ENCODE assay signal across 8 cellular contexts in genomic region chr14:43795600-43796228, GRCh38.
DNase-seq lines count a peak whose midpoint lies in the region; ATAC-seq, FAIRE-seq and TF ChIP-seq lines count a peak whose summit lies in the region.
"Had no signal": no experiment of that assay in that cellular context is flagged by ENCODE, and none has a peak within 500 bp of the region (broad histone marks: within the 10 kb centered on the region; RNA-seq: fewer than 3 reads in every experiment).

No MANE protein-coding gene starts in this region.

- no peak overlapping the region for H2BK120ac ChIP-seq in IMR-90 (ENCODE audit: low read depth, low read length)

- no TSS peak for BruUV-seq in IMR-90 (replicated peaks; lab: Mats Ljungman, UMichigan)

- H3K9me3 Mint-ChIP-seq in activated CD8-positive, alpha-beta T cell treated with anti-CD3 and anti-CD28 coated beads for 36 hours: peaks cover 4% of the 10 kb centered on the region

- no peak overlapping the region for H3K23ac ChIP-seq in IMR-90 (ENCODE audit: low read depth, low read length)

- no peaks in the 10 kb centered on the region for H3K9me1 ChIP-seq in IMR-90 (ENCODE audit: insufficient read depth, low read length)

- no peak overlapping the region for H2AFZ ChIP-seq in IMR-90 (replicated peaks; ENCODE audit: low read length, poor library complexity)

- H3K27me3 ChIP-seq in IMR-90 (ENCODE audit: control insufficient read depth, insufficient read depth, low read length) (no peaks in the 10 kb centered on the region), esophagus muscularis mucosa (no peaks in the 10 kb centered on the region), pancreas (no peaks in the 10 kb centered on the region)

- no peak overlapping the region for H3K4me2 ChIP-seq in IMR-90 (ENCODE audit: low read depth, low read length)

- no peak overlapping the region for H3K14ac ChIP-seq in IMR-90 (replicated peaks; ENCODE audit: low read depth, low read length)

- intact Hi-C loops in IMR-90 (cut with micrococcal nuclease): no loop called here
- intact Hi-C loops in esophagus muscularis mucosa (cut with DNase I): no loop called here
- intact Hi-C loops in pancreas (cut with DNase I): no loop called here
- intact Hi-C loops in activated CD8-positive, alpha-beta T cell treated with anti-CD3 and anti-CD28 coated beads for 36 hours (cut with micrococcal nuclease): no loop called here

- TF ChIP-seq RAD21 in IMR-90 (IDR thresholded peaks at IDR 0.05; ENCODE audit: low read length): no peak; the same call in 1 of the 2 replicates

- no peak overlapping the region for H3K4me3 Mint-ChIP-seq in activated CD8-positive, alpha-beta T cell treated with anti-CD3 and anti-CD28 coated beads for 36 hours

- FAIRE-seq in pancreas (lab: Jason Lieb, UNC): peak; percentile 49

- H3K36me3 ChIP-seq in IMR-90 (ENCODE audit: control insufficient read depth, insufficient read depth, low read length): no peaks in the 10 kb centered on the region
- no peaks in the 10 kb centered on the region for H3K36me3 ChIP-seq in esophagus muscularis mucosa
- H3K36me3 ChIP-seq in pancreas: no peaks in the 10 kb centered on the region

- H2BK15ac ChIP-seq in IMR-90 (ENCODE audit: low read depth, low read length): no peak overlapping the region

- TF ChIP-seq POLR2A in IMR-90 (IDR thresholded peaks at IDR 0.05; ENCODE audit: low read depth, low read length): no peak
- TF ChIP-seq POLR2A in esophagus muscularis mucosa (IDR thresholded peaks at IDR 0.05; ENCODE audit: low read depth): no peak

- no peak overlapping the region for H3K27ac Mint-ChIP-seq in activated CD8-positive, alpha-beta T cell treated with anti-CD3 and anti-CD28 coated beads for 36 hours

- H3K27me3 Mint-ChIP-seq in activated CD8-positive, alpha-beta T cell treated with anti-CD3 and anti-CD28 coated beads for 36 hours: no peaks in the 10 kb centered on the region

- H3K9ac ChIP-seq in IMR-90 (ENCODE audit: low read depth, low read length): no peak overlapping the region

- H3K79me1 ChIP-seq in IMR-90 (ENCODE audit: low read depth in 1 of 2, low read length in 2 of 2): no peaks in the 10 kb centered on the region

- H3K27ac ChIP-seq in IMR-90 (ENCODE audit: insufficient read depth, low read length) (no peak overlapping the region), esophagus muscularis mucosa (replicated peaks in 1 of 4) (no peak overlapping the region), pancreas (no peak overlapping the region)

- H3K4ac ChIP-seq in IMR-90 (ENCODE audit: low read depth, low read length): no peak overlapping the region

- no peak overlapping the region for H3K18ac ChIP-seq in IMR-90 (ENCODE audit: low read depth, low read length)

- no peaks in the 10 kb centered on the region for H3K9me3 ChIP-seq in IMR-90 (ENCODE audit: control insufficient read depth, insufficient read depth, low read length)
- no peaks in the 10 kb centered on the region for H3K9me3 ChIP-seq in esophagus muscularis mucosa
- H3K9me3 ChIP-seq in pancreas: no peaks in the 10 kb centered on the region

- H3K4me3 ChIP-seq in IMR-90 (ENCODE audit: insufficient read depth, low read depth, low read length): no peak overlapping the region
- H3K4me3 ChIP-seq in esophagus muscularis mucosa: no peak overlapping the region
- no peak overlapping the region for H3K4me3 ChIP-seq in pancreas

- in situ Hi-C loops in IMR-90 (cut with MboI; ENCODE audit: low sequenced_read_pairs): no loop called here

- dilution Hi-C loops in IMR-90 (cut with HindIII; ENCODE audit: low sequenced_read_pairs, unreplicated experiment): no loop called here

- H3K4me1 Mint-ChIP-seq in activated CD8-positive, alpha-beta T cell treated with anti-CD3 and anti-CD28 coated beads for 36 hours (ENCODE audit: low read depth): no peaks in the 10 kb centered on the region

- H3K56ac ChIP-seq in IMR-90 (ENCODE audit: extremely low read depth, insufficient read depth, low read length): no peak overlapping the region

- H2AK9ac ChIP-seq in IMR-90 (replicated peaks; ENCODE audit: low read depth, low read length, poor library complexity): no peak overlapping the region

- peak; percentile 15; the same call in 1 of the 2 replicates for TF ChIP-seq CTCF in IMR-90 (conservative IDR thresholded peaks at IDR 0.05; ENCODE audit: low read depth, low read length)
- TF ChIP-seq CTCF in esophagus muscularis mucosa (IDR thresholded peaks at IDR 0.05): peak; percentile 31 to 68 (median 34)
- peak in 3 of 4 donors; percentile 17 to 38 (median 33) for TF ChIP-seq CTCF in pancreas (IDR thresholded peaks at IDR 0.05)
- TF ChIP-seq CTCF in activated CD8-positive, alpha-beta T cell treated with anti-CD3 and anti-CD28 coated beads for 36 hours (IDR thresholded peaks at IDR 0.05): no peak

- H3K4me1 ChIP-seq in IMR-90 (ENCODE audit: control insufficient read depth, insufficient read depth, low read length) (no peaks in the 10 kb centered on the region), esophagus muscularis mucosa (peaks cover 0 to 17% (median 2%) of the 10 kb centered on the region in 4 donors), pancreas (no peaks in the 10 kb centered on the region)

- no peak overlapping the region for H2BK5ac ChIP-seq in IMR-90 (ENCODE audit: low read depth, low read length, poor library complexity, severe bottlenecking)

- H4K91ac ChIP-seq in IMR-90 (ENCODE audit: insufficient read depth, low read depth, low read length): no peak overlapping the region

- H2BK20ac ChIP-seq in IMR-90 (ENCODE audit: low read depth, low read length): no peak overlapping the region

- no peaks in the 10 kb centered on the region for H3K36me3 Mint-ChIP-seq in activated CD8-positive, alpha-beta T cell treated with anti-CD3 and anti-CD28 coated beads for 36 hours (ENCODE audit: low read depth)

- ATAC-seq in IMR-90 (ENCODE audit: low read depth): no peak
- peak in 2 of 4 donors; percentile 38 to 60 for ATAC-seq in pancreas
- ATAC-seq in activated CD8-positive, alpha-beta T cell treated with anti-CD3 and anti-CD28 coated beads for 36 hours: no peak

- H4K8ac ChIP-seq in IMR-90 (ENCODE audit: low read depth in 2 of 2, low read length in 2 of 2): no peak overlapping the region

- CTCF ChIA-PET in IMR-90 (lab: Yijun Ruan, JAX): no interaction called here
- CTCF ChIA-PET in activated CD8-positive, alpha-beta T cell treated with anti-CD3 and anti-CD28 coated beads for 36 hours (lab: Charles Lee): no interaction called here

- POLR2A ChIA-PET in IMR-90 (lab: Charles Lee; ENCODE audit: unreplicated experiment): no interaction called here
- POLR2A ChIA-PET in activated CD8-positive, alpha-beta T cell treated with anti-CD3 and anti-CD28 coated beads for 36 hours (lab: Charles Lee): no interaction called here

- DNase-seq in IMR-90: peak; percentile 0
- DNase-seq in NCI-H748 (lab: John Stamatoyannopoulos, UW; ENCODE audit: unreplicated experiment): peak; percentile 62
- DNase-seq in esophagus muscularis mucosa (ENCODE audit: extremely low spot score): no peak
- DNase-seq in pancreas: no peak
- no peak for DNase-seq in activated CD8-positive, alpha-beta T cell treated with anti-CD3 and anti-CD28 coated beads for 36 hours
- DNase-seq in NOMO-1 treated with dmso at 0.1 percent for 144 hours (lab: John Stamatoyannopoulos, UW; ENCODE audit: unreplicated experiment): no peak
- DNase-seq in SKM-1 (lab: John Stamatoyannopoulos, UW; ENCODE audit: unreplicated experiment): no peak
- DNase-seq: amniotic stem cell had no signal

- no peak for TF ChIP-seq EP300 in esophagus muscularis mucosa (IDR thresholded peaks at IDR 0.05)

- H4K5ac ChIP-seq in IMR-90 (ENCODE audit: low read depth, low read length): no peak overlapping the region

- H4K20me1 ChIP-seq in IMR-90 (ENCODE audit: insufficient read depth, low read length): no peaks in the 10 kb centered on the region

- H2AK5ac ChIP-seq in IMR-90 (ENCODE audit: low read depth, low read length): no peak overlapping the region

TF ChIP-seq in IMR-90, 13 proteins besides CTCF, POLR2A, EP300 and RAD21:
- TF ChIP-seq SMC3 (IDR thresholded peaks at IDR 0.05; ENCODE audit: low read depth, low read length) (no peak), ELK1 (IDR thresholded peaks at IDR 0.05; ENCODE audit: borderline replicate concordance, low read depth, low read length) (no peak), CEBPB (IDR thresholded peaks at IDR 0.05; ENCODE audit: low read depth, low read length) (no peak), MAFK (IDR thresholded peaks at IDR 0.05; ENCODE audit: low read depth, low read length) (no peak), CHD1 (IDR thresholded peaks at IDR 0.05; ENCODE audit: low read depth, low read length) (no peak), RCOR1 (IDR thresholded peaks at IDR 0.05; ENCODE audit: insufficient replicate concordance, low read length) (no peak), MXI1 (IDR thresholded peaks at IDR 0.05; ENCODE audit: borderline replicate concordance, low read depth, low read length) (no peak), FOS (IDR thresholded peaks at IDR 0.05; ENCODE audit: low read depth, low read length) (no peak), BHLHE40 (IDR thresholded peaks at IDR 0.05; ENCODE audit: low read depth, low read length) (no peak), MAZ (IDR thresholded peaks at IDR 0.05; ENCODE audit: borderline replicate concordance, low read depth, low read length) (no peak), USF2 (IDR thresholded peaks at IDR 0.05; ENCODE audit: low read depth, low read length) (no peak), RFX5 (IDR thresholded peaks at IDR 0.05; ENCODE audit: low read depth, low read length) (no peak), NFE2L2 (IDR thresholded peaks at IDR 0.05; ENCODE audit: low read depth, low read length) (no peak)

Comparison
In these comparisons a context has a peak if more than half of its experiments do, and no peak if none do; other contexts are left out.
1. DNase-seq: peak in IMR-90 (single experiment) and NCI-H748 (single experiment); none in esophagus muscularis mucosa (single experiment), pancreas (0 of 6), activated CD8-positive, alpha-beta T cell treated with anti-CD3 and anti-CD28 coated beads for 36 hours (single experiment), NOMO-1 treated with dmso at 0.1 percent for 144 hours (single experiment) and SKM-1 (single experiment).